In genomic region chr1:150322310-150322709, GRCh38 we compare ENCODE assay signal across 8 cellular contexts. TPM values are rescaled to one million over a fixed set of nuclear protein-coding genes. Genes with fewer than 3 reads are reported as not detected.
DNase-seq lines count a peak whose midpoint lies in the region; ATAC-seq and TF ChIP-seq lines count a peak whose summit lies in the region.

No MANE protein-coding gene starts in this region.

- DNase-seq in fibroblast of gingiva (ENCODE audit: low read depth), result peak; percentile 28
- no peak for DNase-seq in smooth muscle cell (lab: John Stamatoyannopoulos, UW; ENCODE audit: unreplicated experiment)
- no peak for DNase-seq in NCI-H2029 (lab: John Stamatoyannopoulos, UW)
- DNase-seq in sciatic nerve (ENCODE audit: low spot score), result no peak
- DNase-seq in NCI-H82 treated with DMSO at 0.1 percent for 48 hours (lab: John Stamatoyannopoulos, UW; ENCODE audit: unreplicated experiment), result no peak
- no peak for DNase-seq in NCI-H2107 treated with DMSO at 0.1 percent for 48 hours (lab: John Stamatoyannopoulos, UW; ENCODE audit: unreplicated experiment)

- intact Hi-C loops in sciatic nerve (cut with DNase I), result no loop called here

- no peaks in the 10 kb centered on the region for H3K4me1 ChIP-seq in HEK293 (ENCODE audit: control insufficient read depth, insufficient read depth, low read length)
- H3K4me1 ChIP-seq in smooth muscle cell (ENCODE audit: low read depth), result peaks cover 7% of the 10 kb centered on the region

- TF ChIP-seq CTCF in HEK293 (tag by site-specific recombination; IDR thresholded peaks at IDR 0.05) (no peak), SU-DHL-6 (IDR thresholded peaks at IDR 0.05; ENCODE audit: insufficient read depth, low read length, poor library complexity, severe bottlenecking) (no peak), smooth muscle cell (IDR thresholded peaks at IDR 0.05; ENCODE audit: borderline replicate concordance, insufficient read depth, poor library complexity, severe bottlenecking) (no peak)

- peaks cover 28 to 38% of the 10 kb centered on the region in 2 experiments for H3K36me3 ChIP-seq in HEK293 (ENCODE audit: control insufficient read depth in 2 of 2, insufficient read depth in 1 of 2, low read length in 2 of 2)
- H3K36me3 ChIP-seq in SU-DHL-6 (ENCODE audit: low read length), result peaks cover 20% of the 10 kb centered on the region
- peaks cover 7% of the 10 kb centered on the region for H3K36me3 ChIP-seq in smooth muscle cell (ENCODE audit: low read depth)

- H3K9me2 ChIP-seq in SU-DHL-6 (replicated peaks; ENCODE audit: insufficient read depth, low read length), result no peaks in the 10 kb centered on the region

- H3K27me3 ChIP-seq in SU-DHL-6 (ENCODE audit: low read length) (no peaks in the 10 kb centered on the region), smooth muscle cell (ENCODE audit: low read depth) (no peaks in the 10 kb centered on the region)

- POLR2A ChIA-PET in HEK293 (lab: Yijun Ruan, JAX), result interaction anchor here (0.7 kb wide), 1 partner anchor 35 kb away, joined by 3 read pairs; no protein-coding TSS in a partner anchor

- H3K9ac ChIP-seq in SU-DHL-6 (ENCODE audit: low read length) (peak overlapping the region; percentile 87), smooth muscle cell (ENCODE audit: low read depth) (peak overlapping the region; percentile 85)

- H3K4me2 ChIP-seq in SU-DHL-6 (ENCODE audit: low read depth, low read length, poor library complexity, severe bottlenecking), result peak overlapping the region; percentile 86
- H3K4me2 ChIP-seq in smooth muscle cell, result peak overlapping the region; percentile 94

- H3K4me3 ChIP-seq in HEK293 (ENCODE audit: low read depth, low read length) (peak overlapping the region; percentile 88), SU-DHL-6 (ENCODE audit: insufficient read depth, low read length, poor library complexity, severe bottlenecking) (peak overlapping the region; percentile 67), smooth muscle cell (peak overlapping the region; percentile 96)

- H2AFZ ChIP-seq in SU-DHL-6 (ENCODE audit: low read depth, low read length, severe bottlenecking) (no peak overlapping the region), smooth muscle cell (ENCODE audit: low read depth) (no peak overlapping the region)

- no peak for ATAC-seq in sciatic nerve

- 93% methylated on average over 3 of the region's 3 CpGs for WGBS in smooth muscle cell (ENCODE audit: low lambda C conversion rate)

- CTCF ChIA-PET in HEK293 (lab: Yijun Ruan, JAX), result interaction anchor here (1.9 kb wide), 1 partner anchor 41 kb away, joined by 8 read pairs; no protein-coding TSS in a partner anchor

- H3K9me3 ChIP-seq in HEK293 (ENCODE audit: control insufficient read depth, insufficient read depth, low read depth, low read length), result no peaks in the 10 kb centered on the region
- H3K9me3 ChIP-seq in SU-DHL-6 (ENCODE audit: insufficient read depth, low read length), result no peaks in the 10 kb centered on the region
- H3K9me3 ChIP-seq in smooth muscle cell (replicated peaks; ENCODE audit: low read depth), result no peaks in the 10 kb centered on the region

- H3K27ac ChIP-seq in HEK293 (ENCODE audit: extremely low read depth, low read depth, low read length) (no peak overlapping the region), SU-DHL-6 (ENCODE audit: low read depth, low read length) (0 out of 2 replicates have a peak overlapping the region, but pooled peaks have one; percentile 44), smooth muscle cell (ENCODE audit: low read depth) (no peak overlapping the region)

- H3F3A ChIP-seq in SU-DHL-6 (ENCODE audit: insufficient read depth), result no peaks in the 10 kb centered on the region
- no peaks in the 10 kb centered on the region for H3F3A ChIP-seq in smooth muscle cell (ENCODE audit: low read depth)

- H4K20me1 ChIP-seq in SU-DHL-6 (ENCODE audit: low read depth, low read length) (no peaks in the 10 kb centered on the region), smooth muscle cell (ENCODE audit: low read depth) (peaks cover 12% of the 10 kb centered on the region)

- peaks cover 43% of the 10 kb centered on the region for H3K79me2 ChIP-seq in SU-DHL-6 (ENCODE audit: insufficient read depth, low read length)
- peaks cover 36% of the 10 kb centered on the region for H3K79me2 ChIP-seq in smooth muscle cell (ENCODE audit: low read depth)

TF ChIP-seq in HEK293, 187 proteins besides CTCF, POLR2A, EP300 and RAD21:
- TF ChIP-seq ZNF664 (tag by site-specific recombination; IDR thresholded peaks at IDR 0.05) (0 out of 2 replicates have a peak, but pooled peaks have one; percentile 38), ZNF311 (tag by site-specific recombination; IDR thresholded peaks at IDR 0.05; ENCODE audit: borderline replicate concordance) (no peak), ZNF140 (tag by site-specific recombination; IDR thresholded peaks at IDR 0.05) (no peak), ZSCAN30 (tag by site-specific recombination; IDR thresholded peaks at IDR 0.05) (no peak)

RNA-seq across cellular contexts. Expression of gene PRPF3, which starts 1.0 kb away (rescaled TPM):
- 34.6 and 41.8 TPM in 2 replicates for total RNA-seq in smooth muscle cell
- 26.6 and 33.9 TPM in 2 replicates for polyA plus RNA-seq in smooth muscle cell
- 88.2 TPM for total RNA-seq in sciatic nerve

RNA-seq across cellular contexts. Expression of gene MRPS21, which starts 28.6 kb away (rescaled TPM):
- total RNA-seq in smooth muscle cell (53.8 and 54.4 TPM in 2 replicates), sciatic nerve (52.7 TPM)
- 83.4 and 85.9 TPM in 2 replicates for polyA plus RNA-seq in smooth muscle cell

RNA-seq across cellular contexts. Expression of gene CIART, which starts 40.0 kb away (rescaled TPM):
- total RNA-seq in smooth muscle cell (8.4 and 13.1 TPM in 2 replicates), sciatic nerve (5.7 TPM)
- 7.2 and 15.2 TPM in 2 replicates for polyA plus RNA-seq in smooth muscle cell

RNA-seq across cellular contexts. Expression of gene RPRD2, which starts 41.6 kb away (rescaled TPM):
- total RNA-seq in smooth muscle cell (15.4 and 17.1 TPM in 2 replicates), sciatic nerve (42.8 TPM)
- 14.2 and 15.8 TPM in 2 replicates for polyA plus RNA-seq in smooth muscle cell

RNA-seq across cellular contexts. Expression of gene C1orf54, which starts 49.7 kb away (rescaled TPM):
- total RNA-seq in smooth muscle cell, result 5.1 and 6.4 TPM in 2 replicates
- 5.4 and 7.9 TPM in 2 replicates for polyA plus RNA-seq in smooth muscle cell
- total RNA-seq in sciatic nerve, result 9.2 TPM
